Comparison of ENCODE assay signal across 13 cellular contexts in the genomic region with DNA sequence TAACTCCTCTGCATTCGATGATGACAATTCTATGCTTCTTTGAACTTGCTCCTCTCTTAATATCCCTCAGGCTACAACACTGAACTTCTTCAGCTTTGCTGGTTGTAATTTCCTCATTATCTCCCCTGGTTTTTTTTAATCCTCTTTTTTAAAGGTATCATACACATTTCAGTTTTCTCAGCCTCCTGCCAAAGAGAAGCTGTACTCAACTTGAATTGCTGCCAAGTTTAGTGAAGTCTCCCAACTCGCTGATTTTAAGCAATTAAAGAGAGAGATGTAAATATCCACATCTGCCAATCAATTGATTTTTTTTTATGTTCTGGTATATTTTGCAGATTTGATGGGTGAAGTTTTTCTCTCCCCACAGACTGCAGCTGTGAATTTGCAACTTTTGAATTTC.
"Had no signal": no experiment of that assay in that cellular context is flagged by ENCODE, and none has a peak within 500 bp of the region (broad histone marks: within the 10 kb centered on the region; RNA-seq: fewer than 3 reads in every experiment).

No MANE protein-coding gene starts in this region.

- H3K27me3 ChIP-seq: colonic mucosa, esophagus muscularis mucosa, right atrium auricular region, tibial artery, uterus had no signal

- H3K9me3 ChIP-seq: colonic mucosa, esophagus muscularis mucosa, right atrium auricular region, tibial artery, uterus had no signal

- H3K27ac ChIP-seq: colonic mucosa, esophagus muscularis mucosa, right atrium auricular region, tibial artery, uterus had no signal

- H3K36me3 ChIP-seq: colonic mucosa, esophagus muscularis mucosa, right atrium auricular region, tibial artery, uterus had no signal

- H3K4me1 ChIP-seq: colonic mucosa, esophagus muscularis mucosa, right atrium auricular region, tibial artery, uterus had no signal

- H3K4me3 ChIP-seq: colonic mucosa, esophagus muscularis mucosa, right atrium auricular region, tibial artery, uterus had no signal

- DNase-seq: activated CD4-positive, CD25-positive, alpha-beta regulatory T cell treated with anti-CD3 and anti-CD28 coated beads, Interleukin-2, amount 50 U/mL, for 72 hours; activated naive CD8-positive, alpha-beta T cell treated with anti-CD3 and anti-CD28 coated beads, Interleukin-2, amount 10 ng/mL, durations not matched to agents 7 days and 5 days; central memory CD4-positive, alpha-beta T cell; colonic mucosa; hypothalamus; kidney glomerular epithelial cell; mesendoderm; stimulated activated CD4-positive, alpha-beta T cell treated with anti-CD3 and anti-CD28 coated beads, Interleukin-2, amount 100 ng/mL, for 48 hours; stimulated activated naive B cell treated with anti-CD40 and anti-IgM and Interleukin-4, amounts not matched to agents 10 μg/mL and 1 μg/mL and 100 μg/mL, for 72 hours; tibial artery; uterus had no signal
